Comparison of ENCODE assay signal across 11 cellular contexts in the genomic region with DNA sequence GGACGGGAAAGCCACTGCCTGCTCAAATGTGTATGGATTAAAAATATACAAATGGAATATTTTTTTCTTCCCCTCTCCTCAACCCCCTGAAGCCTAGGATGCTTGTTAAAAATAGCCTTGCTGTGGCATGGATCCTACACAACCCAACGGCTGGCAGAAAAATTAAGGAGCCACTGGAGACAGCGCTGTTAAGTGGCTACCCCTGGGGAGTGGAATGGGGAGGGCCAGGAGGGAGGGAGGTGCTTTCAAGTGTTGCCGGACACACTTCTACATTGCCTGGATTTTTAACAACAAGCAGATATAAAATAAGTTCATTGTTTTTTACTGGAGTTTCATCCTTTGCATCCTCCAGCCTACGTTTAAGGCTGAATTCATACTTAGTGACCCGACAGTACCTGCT.
DNase-seq lines count a peak whose midpoint lies in the region; ATAC-seq and TF ChIP-seq lines count a peak whose summit lies in the region.
"Had no signal": no experiment of that assay in that cellular context is flagged by ENCODE, and none has a peak within 500 bp of the region (broad histone marks: within the 10 kb centered on the region; RNA-seq: fewer than 3 reads in every experiment).

No MANE protein-coding gene starts in this region.

- H3K36me3 ChIP-seq in adrenal gland (replicated peaks in 1 of 2) (no peaks in the 10 kb centered on the region), psoas muscle (ENCODE audit: insufficient read depth in 1 of 2, low read depth in 1 of 2) (no peaks in the 10 kb centered on the region)
- H3K36me3 ChIP-seq: SJSA1 had no signal

- intact Hi-C loops in adrenal gland (cut with DNase I) = loop anchor here (5.0 to 10.0 kb wide), 3 partner anchors 55 to 102 kb away; a partner anchor contains a TSS
- intact Hi-C loops in psoas muscle (cut with DNase I) = loop anchor here in 1 of 2 donors (5.0 to 10.0 kb wide), 2 partner anchors 102 to 110 kb away; no protein-coding TSS in a partner anchor

- H3K27me3 ChIP-seq in adrenal gland (no peaks in the 10 kb centered on the region), psoas muscle (ENCODE audit: insufficient read depth in 3 of 3, low read length in 2 of 3) (no peaks in the 10 kb centered on the region)
- H3K27me3 ChIP-seq: SJSA1 had no signal

- no peak for ATAC-seq in psoas muscle

- DNase-seq in COLO668 (lab: John Stamatoyannopoulos, UW; ENCODE audit: unreplicated experiment) (peak; percentile 49), NCI-H187 treated with DMSO at 0.1 percent for 48 hours (lab: John Stamatoyannopoulos, UW) (peak; percentile 37), adrenal gland (no peak), midbrain (lab: John Stamatoyannopoulos, UW) (peak; percentile 23), psoas muscle (no peak), erythroblast (lab: John Stamatoyannopoulos, UW) (no peak)
- DNase-seq in activated T-cell treated with anti-CD3 and anti-CD28 coated beads, Interleukin-2, amount 50 U/mL, for 1 hour = no peak
- no peak for DNase-seq in activated CD8-positive, alpha-beta memory T cell treated with anti-CD3 and anti-CD28 coated beads for 24 hours
- DNase-seq: activated naive CD4-positive, alpha-beta T cell treated with anti-CD3 and anti-CD28 coated beads for 36 hours; NCI-H526 treated with DMSO at 0.1 percent for 48 hours had no signal

- TF ChIP-seq CTCF in adrenal gland (IDR thresholded peaks at IDR 0.05) (no peak), psoas muscle (IDR thresholded peaks at IDR 0.05) (no peak)

- H3K27ac ChIP-seq in adrenal gland = peak overlapping the region in 4 of 5 donors; percentile 42 to 79 (median 78)
- H3K27ac ChIP-seq in psoas muscle = no peak overlapping the region
- H3K27ac ChIP-seq: SJSA1 had no signal

- WGBS in adrenal gland, 4 donors = 45 to 56% (median 50%) methylated on average over 6 of the region's 6 CpGs
- 33 to 40% (median 34%) methylated on average over 6 of the region's 6 CpGs for WGBS in psoas muscle, 3 donors

- peak overlapping the region in 1 of 4 donors; percentile 5 for H3K4me3 ChIP-seq in adrenal gland
- no peak overlapping the region for H3K4me3 ChIP-seq in psoas muscle
- H3K4me3 ChIP-seq: SJSA1 had no signal

- TF ChIP-seq POLR2A in adrenal gland (IDR thresholded peaks at IDR 0.05) = no peak
- no peak for TF ChIP-seq POLR2A in erythroblast (IDR thresholded peaks at IDR 0.05; ENCODE audit: low read length)

- H3K4me1 ChIP-seq in adrenal gland (replicated peaks in 1 of 2) = peaks cover 39 to 58% of the 10 kb centered on the region in 2 donors
- H3K4me1 ChIP-seq in psoas muscle = no peaks in the 10 kb centered on the region
- H3K4me1 ChIP-seq: SJSA1 had no signal

- no peaks in the 10 kb centered on the region for H3K9me3 ChIP-seq in adrenal gland (replicated peaks in 1 of 3)
- no peaks in the 10 kb centered on the region for H3K9me3 ChIP-seq in psoas muscle
- H3K9me3 ChIP-seq: SJSA1 had no signal

Comparison
In these comparisons a context has a peak if more than half of its experiments do, and no peak if none do; other contexts are left out.
1. DNase-seq: peak in COLO668 (single experiment), NCI-H187 treated with DMSO at 0.1 percent for 48 hours (single experiment) and midbrain (single experiment); none in adrenal gland (0 of 7), psoas muscle (0 of 2), activated T-cell treated with anti-CD3 and anti-CD28 coated beads, Interleukin-2, amount 50 U/mL, for 1 hour (single experiment), erythroblast (0 of 2) and activated CD8-positive, alpha-beta memory T cell treated with anti-CD3 and anti-CD28 coated beads for 24 hours (single experiment).